ENCODE assay signal across 20 cellular contexts in genomic region chr20:47638851-47639250, GRCh38.
"Had no signal": no experiment of that assay in that cellular context is flagged by ENCODE, and none has a peak within 500 bp of the region (broad histone marks: within the 10 kb centered on the region; RNA-seq: fewer than 3 reads in every experiment).

No MANE protein-coding gene starts in this region.

- DNase-seq: activated CD4-positive, alpha-beta T cell treated with anti-CD3 and anti-CD28 coated beads for 4 hours; activated CD8-positive, alpha-beta memory T cell treated with anti-CD3 and anti-CD28 coated beads, Interleukin-2, amount 50 U/mL, for 4 hours; activated CD8-positive, alpha-beta T cell treated with anti-CD3 and anti-CD28 coated beads for 36 hours; activated gamma-delta T cell treated with Interleukin-2 at 50 U/mL for 16 hours; activated naive CD4-positive, alpha-beta T cell treated with anti-CD3 and anti-CD28 coated beads, Interleukin-2, amount 10 ng/mL, durations not matched to agents 7 days and 5 days; activated naive CD8-positive, alpha-beta T cell treated with anti-CD3 and anti-CD28 coated beads for 36 hours; activated T-cell treated with anti-CD3 and anti-CD28 coated beads, Interleukin-2, amount 50 U/mL, for 72 hours; MG63; MV-4-11; NCI-H1092 treated with DMSO at 0.1 percent for 48 hours; NCI-H1417 treated with DMSO at 0.1 percent for 48 hours; NCI-H1694 treated with DMSO at 0.1 percent for 48 hours; NCI-H2029 treated with DMSO at 0.1 percent for 48 hours; NCI-H524; Peyer's patch; Right ventricle myocardium superior; SJCRH30 had no signal

- H3K27ac ChIP-seq: breast epithelium, Peyer's patch, RWPE1, SJCRH30 had no signal

- H3K27me3 ChIP-seq: breast epithelium, MG63, Peyer's patch, SJCRH30 had no signal

- ATAC-seq: activated CD4-positive, CD25-positive, alpha-beta regulatory T cell treated with anti-CD3 and anti-CD28 coated beads, Interleukin-2, amount 50 U/mL, for 24 hours; activated CD8-positive, alpha-beta T cell treated with anti-CD3 and anti-CD28 coated beads for 36 hours; activated T-cell treated with anti-CD3 and anti-CD28 coated beads, Interleukin-2, amount 50 U/mL, for 72 hours had no signal

- H3K4me3 ChIP-seq: breast epithelium, MG63, Peyer's patch, SJCRH30 had no signal

- H3K36me3 ChIP-seq: breast epithelium had no signal

- H3K9me3 ChIP-seq: breast epithelium, MG63, Peyer's patch, SJCRH30 had no signal

- H3K4me1 ChIP-seq: breast epithelium, Peyer's patch, SJCRH30 had no signal
